ENCODE assay signal across 7 cellular contexts in genomic region chr2:207142461-207142860, GRCh38.
DNase-seq lines count a peak whose midpoint lies in the region; ATAC-seq and TF ChIP-seq lines count a peak whose summit lies in the region.

No MANE protein-coding gene starts in this region.

- no peak overlapping the region for H3K9ac ChIP-seq in muscle layer of colon (ENCODE audit: low read length)

- no peak overlapping the region for H3K27ac ChIP-seq in brain microvascular endothelial cell
- peak overlapping the region; percentile 69 for H3K27ac ChIP-seq in muscle layer of colon (ENCODE audit: low read depth, low read length)

- no peak for DNase-seq in LNCaP clone FGC (ENCODE audit: low read depth)
- DNase-seq in brain microvascular endothelial cell: no peak
- DNase-seq in GM19240 (ENCODE audit: insufficient read length, low spot score): no peak
- no peak for DNase-seq in GF-D8 (lab: John Stamatoyannopoulos, UW)
- no peak for DNase-seq in NCI-H2171 (lab: John Stamatoyannopoulos, UW)

- peaks cover 21% of the 10 kb centered on the region for H3K36me3 ChIP-seq in brain microvascular endothelial cell (replicated peaks)
- H3K36me3 ChIP-seq in muscle layer of colon (ENCODE audit: insufficient read depth, low read length): peaks cover 10% of the 10 kb centered on the region

- H3K9me3 ChIP-seq in muscle layer of colon (ENCODE audit: low read length): no peaks in the 10 kb centered on the region

- H3K4me3 ChIP-seq in LNCaP clone FGC (ENCODE audit: low read depth, low read length) (no peak overlapping the region), brain microvascular endothelial cell (ENCODE audit: low read depth, low read length) (no peak overlapping the region), muscle layer of colon (ENCODE audit: low read depth in 1 of 2, low read length in 2 of 2) (no peak overlapping the region)

- peaks cover 82% of the 10 kb centered on the region for H3K4me1 ChIP-seq in muscle layer of colon (ENCODE audit: insufficient read depth, low read length)

- ATAC-seq in GM19351 (IDR thresholded peaks at IDR 0.05; ENCODE audit: unreplicated experiment): peak; percentile 46

- in situ Hi-C loops in brain microvascular endothelial cell (cut with HindIII; ENCODE audit: low pct_ligation_motif_present, low sequenced_read_pairs): no loop called here

- H3K27me3 ChIP-seq in brain microvascular endothelial cell (replicated peaks) (no peaks in the 10 kb centered on the region), muscle layer of colon (ENCODE audit: control insufficient read depth in 1 of 2, insufficient read depth in 2 of 2, low read length in 2 of 2) (no peaks in the 10 kb centered on the region)

- TF ChIP-seq CTCF in LNCaP clone FGC (IDR thresholded peaks at IDR 0.05; ENCODE audit: control insufficient read depth, extremely low read depth, insufficient read depth): peak; percentile 20; the same call in 1 of the 2 replicates
- peak; percentile 22 for TF ChIP-seq CTCF in brain microvascular endothelial cell (IDR thresholded peaks at IDR 0.05; ENCODE audit: low read depth, low read length, missing control alignments)
